15 cellular contexts compared by ENCODE assay signal in the genomic region with DNA sequence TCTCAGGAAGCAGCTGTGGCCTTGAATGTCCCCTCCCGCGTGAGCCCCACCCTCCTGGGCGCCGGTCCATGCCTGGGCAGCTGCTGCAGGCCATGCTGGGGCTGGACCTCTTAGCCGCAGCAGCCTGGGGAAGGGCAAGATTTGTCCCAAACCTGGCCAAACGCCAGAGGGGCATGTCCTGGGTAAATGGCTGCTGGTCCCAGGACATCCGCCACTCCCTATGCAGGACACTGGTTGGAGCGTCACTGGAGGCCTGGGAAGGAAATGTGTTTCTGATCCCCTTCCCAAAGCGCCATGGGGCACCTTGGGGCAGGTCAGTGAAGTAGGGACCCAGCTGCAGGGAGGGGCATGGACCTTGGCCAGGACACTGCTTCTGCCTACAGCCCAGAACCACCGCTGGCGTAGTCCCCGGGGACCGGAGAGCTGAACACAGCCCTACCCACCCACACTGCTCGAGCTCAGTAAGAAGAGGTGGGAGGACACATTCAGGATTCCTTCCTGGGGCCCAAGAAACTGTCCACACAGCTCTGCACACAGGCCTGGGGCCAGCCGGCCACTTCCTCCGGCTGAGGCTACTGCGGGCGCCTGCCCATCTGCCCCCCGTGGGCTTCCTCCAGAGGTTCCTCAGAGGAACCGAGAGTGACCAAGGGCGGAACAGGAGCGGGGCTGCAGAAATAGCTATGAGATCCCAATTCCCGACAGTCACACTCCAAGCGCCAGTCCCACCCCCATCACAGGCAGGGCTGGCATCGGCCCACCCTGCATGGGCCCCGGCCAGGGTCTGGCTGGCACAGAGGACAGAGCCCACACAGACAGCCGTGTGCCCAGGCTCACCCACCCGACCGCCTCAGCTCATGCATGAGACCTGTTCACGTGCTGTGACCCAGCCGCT. TPM values are rescaled to one million over a fixed set of nuclear protein-coding genes. Genes with fewer than 3 reads are reported as not detected.
A peak's percentile ranks its signal among the peaks of the same experiment; 100 is the strongest.
DNase-seq lines count a peak whose midpoint lies in the region; ATAC-seq and TF ChIP-seq lines count a peak whose summit lies in the region.
"Had no signal": no experiment of that assay in that cellular context is flagged by ENCODE, and none has a peak within 500 bp of the region (broad histone marks: within the 10 kb centered on the region; RNA-seq: fewer than 3 reads in every experiment).

No MANE protein-coding gene starts in this region.

- peaks cover 17% of the 10 kb centered on the region for H3K27me3 Mint-ChIP-seq in WTC11 (ENCODE audit: low read depth)

- H3K18ac ChIP-seq in trophoblast cell (ENCODE audit: low read length) = no peak overlapping the region

- no peaks in the 10 kb centered on the region for H3K36me3 Mint-ChIP-seq in WTC11

- POLR2A ChIA-PET in WTC11 (lab: Charles Lee) = interaction anchor here (0.7 kb wide), 1 partner anchor 184 kb away, joined by 5 read pairs; no protein-coding TSS in a partner anchor

- intact Hi-C loops in left ventricle myocardium inferior (cut with micrococcal nuclease) = no loop called here

- H3K4me1 ChIP-seq in BLaER1 (peaks cover 93% of the 10 kb centered on the region), left ventricle myocardium inferior (peaks cover 61% of the 10 kb centered on the region), trophoblast cell (ENCODE audit: control insufficient read depth in 1 of 2, insufficient read depth in 2 of 2, low read length in 2 of 2) (peaks cover 23 to 32% of the 10 kb centered on the region in 2 experiments)

- peak overlapping the region; percentile 13 for H2BK12ac ChIP-seq in trophoblast cell (ENCODE audit: low read length)

- H4K12ac ChIP-seq in trophoblast cell (ENCODE audit: low read depth, low read length) = no peak overlapping the region

- peak overlapping the region; percentile 24 for H2AK5ac ChIP-seq in trophoblast cell (ENCODE audit: low read length)

- CTCF ChIA-PET in WTC11 (lab: Charles Lee) = interaction anchor here (0.6 to 5.3 kb wide), 7 partner anchors 11 to 81 kb away, joined by 3 to 25 read pairs (median 6); a partner anchor contains a TSS

- H2AFZ ChIP-seq in trophoblast cell (ENCODE audit: insufficient read depth, low read length, poor library complexity) = no peak overlapping the region

- H3K14ac ChIP-seq in trophoblast cell (ENCODE audit: low read length) = no peak overlapping the region

- in situ Hi-C loops in KBM-7 (cut with MboI; ENCODE audit: low pct_unique_long_range_greater_than_20kb, low sequenced_read_pairs) = no loop called here

- peaks cover 6% of the 10 kb centered on the region for H3K4me1 Mint-ChIP-seq in WTC11

- TF ChIP-seq CTCF in left ventricle myocardium inferior (IDR thresholded peaks at IDR 0.05; ENCODE audit: borderline replicate concordance) = no peak
- TF ChIP-seq CTCF in WTC11 (IDR thresholded peaks at IDR 0.05) = no peak

- H2BK120ac ChIP-seq in trophoblast cell (ENCODE audit: insufficient read depth, low read length, poor library complexity) = no peak overlapping the region

- H4K91ac ChIP-seq in trophoblast cell (ENCODE audit: low read depth, low read length) = no peak overlapping the region

- H3K9ac ChIP-seq in BLaER1 (no peak overlapping the region; the same call in 1 of the 2 replicates), trophoblast cell (ENCODE audit: low read length) (no peak overlapping the region)

- H4K8ac ChIP-seq in trophoblast cell (ENCODE audit: low read depth, low read length) = no peak overlapping the region

- H3K79me1 ChIP-seq in trophoblast cell (ENCODE audit: low read length) = peaks cover 18% of the 10 kb centered on the region

- no peak overlapping the region for H3K4ac ChIP-seq in trophoblast cell (ENCODE audit: low read depth, low read length)

- 0 out of 2 replicates have a peak, but pooled peaks cover 5% of the 10 kb centered on the region for H4K20me1 ChIP-seq in BLaER1

- no peak overlapping the region for H3K4me3 Mint-ChIP-seq in WTC11

- H3K4me2 ChIP-seq in BLaER1 (peak overlapping the region; percentile 90), trophoblast cell (ENCODE audit: low read length) (no peak overlapping the region)

- no CpG with 5 or more reads among the region's 31 CpGs for WGBS in trophoblast cell (ENCODE audit: extremely low coverage, insufficient coverage, insufficient read length)

- no peak overlapping the region for H3K27ac ChIP-seq in BLaER1
- peak overlapping the region; percentile 81 for H3K27ac ChIP-seq in left ventricle myocardium inferior (replicated peaks)
- H3K27ac ChIP-seq in trophoblast cell (ENCODE audit: low read depth, low read length) = no peak overlapping the region
- H3K27ac ChIP-seq: prostate gland, suprapubic skin had no signal

- H3K23ac ChIP-seq in trophoblast cell (ENCODE audit: low read length) = no peak overlapping the region

- 0 out of 2 replicates have a peak, but pooled peaks cover 9% of the 10 kb centered on the region for H3K27me3 ChIP-seq in BLaER1
- H3K27me3 ChIP-seq in left ventricle myocardium inferior (ENCODE audit: low read depth) = no peaks in the 10 kb centered on the region
- no peaks in the 10 kb centered on the region for H3K27me3 ChIP-seq in trophoblast cell (ENCODE audit: insufficient read depth, low read length)
- H3K27me3 ChIP-seq: suprapubic skin had no signal

- H3K9me3 ChIP-seq in BLaER1 = no peaks in the 10 kb centered on the region
- H3K9me3 ChIP-seq in left ventricle myocardium inferior (replicated peaks) = no peaks in the 10 kb centered on the region
- peaks cover 2% of the 10 kb centered on the region for H3K9me3 ChIP-seq in trophoblast cell (ENCODE audit: insufficient read depth, low read depth, low read length)
- H3K9me3 ChIP-seq: prostate gland, suprapubic skin had no signal

- DNase-seq in anterior cingulate cortex (lab: John Stamatoyannopoulos, UW) = peak in 36 of 58 donors; percentile 15 to 78 (median 48)
- DNase-seq in left ventricle myocardium inferior = peak; percentile 90
- no peak for DNase-seq in trophoblast cell
- no peak for DNase-seq in WTC11 (ENCODE audit: low spot score)
- DNase-seq in activated gamma-delta T cell (lab: John Stamatoyannopoulos, UW) = no peak
- DNase-seq in KBM-7 = no peak
- DNase-seq in effector CD8-positive, alpha-beta T cell (lab: John Stamatoyannopoulos, UW) = no peak
- DNase-seq: activated CD4-positive, alpha-beta T cell treated with anti-CD3 and anti-CD28 coated beads for 4 hours; DMS53; NCI-H146; NCI-H774 had no signal

- no peaks in the 10 kb centered on the region for H3K9me3 Mint-ChIP-seq in WTC11

- H3K4me3 ChIP-seq in BLaER1 = no peak overlapping the region
- H3K4me3 ChIP-seq in left ventricle myocardium inferior = peak overlapping the region; percentile 40
- no peak overlapping the region for H3K4me3 ChIP-seq in trophoblast cell (ENCODE audit: low read depth, low read length)
- H3K4me3 ChIP-seq: prostate gland, suprapubic skin had no signal

- H3K79me2 ChIP-seq in trophoblast cell (ENCODE audit: control insufficient read depth, insufficient read depth, low read length, poor library complexity) = peaks cover 2% of the 10 kb centered on the region

- no peak overlapping the region for H2BK5ac ChIP-seq in trophoblast cell (ENCODE audit: low read depth, low read length, poor library complexity)

- H3K27ac Mint-ChIP-seq in WTC11 = no peak overlapping the region

- no peak for ATAC-seq in WTC11

- H3K36me3 ChIP-seq in BLaER1 (no peaks in the 10 kb centered on the region), left ventricle myocardium inferior (no peaks in the 10 kb centered on the region), trophoblast cell (ENCODE audit: control insufficient read depth in 1 of 2, insufficient read depth in 2 of 2, low read length in 2 of 2) (no peaks in the 10 kb centered on the region)
- H3K36me3 ChIP-seq: prostate gland, suprapubic skin had no signal

TF ChIP-seq in WTC11, 78 proteins besides CTCF, POLR2A, EP300 and RAD21:
- TF ChIP-seq PRRX2 (CRISPR knock-in tag; IDR thresholded peaks at IDR 0.05) (no peak), ZNF317 (CRISPR knock-in tag; IDR thresholded peaks at IDR 0.05; ENCODE audit: borderline replicate concordance, low read depth) (no peak), NR1H2 (CRISPR knock-in tag; IDR thresholded peaks at IDR 0.05) (no peak), JUN (CRISPR knock-in tag; IDR thresholded peaks at IDR 0.05) (no peak)
- TF ChIP-seq, protein P1, sequence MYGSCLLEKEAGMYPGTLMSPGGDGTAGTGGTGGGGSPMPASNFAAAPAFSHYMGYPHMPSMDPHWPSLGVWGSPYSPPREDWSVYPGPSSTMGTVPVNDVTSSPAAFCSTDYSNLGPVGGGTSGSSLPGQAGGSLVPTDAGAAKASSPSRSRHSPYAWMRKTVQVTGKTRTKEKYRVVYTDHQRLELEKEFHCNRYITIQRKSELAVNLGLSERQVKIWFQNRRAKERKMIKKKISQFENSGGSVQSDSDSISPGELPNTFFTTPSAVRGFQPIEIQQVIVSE (CRISPR knock-in tag; IDR thresholded peaks at IDR 0.05; ENCODE audit: borderline replicate concordance) = no peak
- TF ChIP-seq, protein P2, sequence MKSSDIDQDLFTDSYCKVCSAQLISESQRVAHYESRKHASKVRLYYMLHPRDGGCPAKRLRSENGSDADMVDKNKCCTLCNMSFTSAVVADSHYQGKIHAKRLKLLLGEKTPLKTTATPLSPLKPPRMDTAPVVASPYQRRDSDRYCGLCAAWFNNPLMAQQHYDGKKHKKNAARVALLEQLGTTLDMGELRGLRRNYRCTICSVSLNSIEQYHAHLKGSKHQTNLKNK (CRISPR knock-in tag; IDR thresholded peaks at IDR 0.05) = no peak

RNA-seq across cellular contexts. Expression of a gene that starts 10.8 kb away (rescaled TPM):
- total RNA-seq in left ventricle myocardium inferior = 16.2 TPM
- 31.1 and 31.3 TPM in 2 replicates for polyA plus RNA-seq in trophoblast cell (2013)
- total RNA-seq in WTC11 (2021) = 27.5 to 32.0 TPM (median 30.8 TPM) in 3 replicates

RNA-seq across cellular contexts. Expression of a gene that starts 36.3 kb away (rescaled TPM):
- 12.6 TPM for total RNA-seq in left ventricle myocardium inferior
- 22.6 and 23.0 TPM in 2 replicates for polyA plus RNA-seq in trophoblast cell (2013)
- 19.5 to 26.1 TPM (median 22.6 TPM) in 3 replicates for total RNA-seq in WTC11 (2021)

RNA-seq across cellular contexts. Expression of a gene that starts 52.1 kb away (rescaled TPM):
- total RNA-seq in left ventricle myocardium inferior = 13.4 TPM
- 12.2 and 12.5 TPM in 2 replicates for polyA plus RNA-seq in trophoblast cell (2013)
- total RNA-seq in WTC11 (2021) = 36.0 to 37.4 TPM (median 37.4 TPM) in 3 replicates

RNA-seq across cellular contexts. Expression of a gene that starts 52.9 kb away (rescaled TPM):
- not detected for total RNA-seq in left ventricle myocardium inferior
- polyA plus RNA-seq in trophoblast cell (2013) = not detected in 2 replicates
- 0.11 to 0.16 TPM in 2 of 3 replicates, not detected in the other for total RNA-seq in WTC11 (2021)
- total RNA-seq: bronchial epithelial cell had no signal

Comparison
In these comparisons a context has a peak if more than half of its experiments do, and no peak if none do; other contexts are left out.
1. DNase-seq: peak in anterior cingulate cortex (36 of 58) and left ventricle myocardium inferior (single experiment); none in trophoblast cell (0 of 2), WTC11 (single experiment), activated gamma-delta T cell (single experiment), KBM-7 (single experiment) and effector CD8-positive, alpha-beta T cell (single experiment).